ENCODE assay signal across 7 cellular contexts in genomic region chr2:114862234-114862633, GRCh38.
"Had no signal": no experiment of that assay in that cellular context is flagged by ENCODE, and none has a peak within 500 bp of the region (broad histone marks: within the 10 kb centered on the region; RNA-seq: fewer than 3 reads in every experiment).

No MANE protein-coding gene starts in this region.

- ATAC-seq: HCT116, K562 had no signal

- H3K27ac Mint-ChIP-seq: HFFc6 had no signal

- H3K4me3 Mint-ChIP-seq: HFFc6 had no signal

- DNase-seq: GM23248, GOT3, H7, HFFc6, IMR-90 had no signal
